Comparison of ENCODE assay signal across 17 cellular contexts in the genomic region with DNA sequence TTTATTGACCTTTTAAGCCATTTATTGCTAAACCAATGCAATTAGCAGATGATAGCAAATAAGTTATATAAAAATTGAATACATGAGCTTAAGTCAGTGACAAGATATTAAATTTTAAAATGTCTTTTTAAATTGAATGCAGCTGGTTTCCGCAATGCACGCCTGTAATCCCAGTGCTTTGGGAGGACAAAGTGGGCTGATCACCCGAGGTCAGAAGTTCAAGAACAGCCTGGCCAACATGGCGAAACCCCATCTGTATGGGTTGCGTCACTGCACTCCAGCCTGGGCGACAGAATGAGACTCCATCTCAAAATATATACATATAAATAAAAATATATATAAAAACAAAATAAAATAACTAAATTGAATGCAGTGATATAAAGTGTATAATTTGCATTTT.
"Had no signal": no experiment of that assay in that cellular context is flagged by ENCODE, and none has a peak within 500 bp of the region (broad histone marks: within the 10 kb centered on the region; RNA-seq: fewer than 3 reads in every experiment).

No MANE protein-coding gene starts in this region.

- H3K4me3 ChIP-seq: body of pancreas, sigmoid colon, suprapubic skin had no signal

- H3K4me3 Mint-ChIP-seq: dendritic cell treated with granulocyte-macrophage colony-stimulating factor and Interleukin-4, amounts not matched to agents 40 ng/mL and 50 ng/mL, for 4 days; type B pancreatic cell had no signal

- ATAC-seq: body of pancreas; effector memory CD8-positive, alpha-beta T cell; stimulated activated naive CD8-positive, alpha-beta T cell treated with anti-CD3 and anti-CD28 coated beads, Interleukin-15, Interleukin-2, amounts not matched to agents 100 U/mL and 50 U/mL, for 24 hours had no signal

- H3K27me3 Mint-ChIP-seq: dendritic cell treated with granulocyte-macrophage colony-stimulating factor and Interleukin-4, amounts not matched to agents 40 ng/mL and 50 ng/mL, for 4 days; effector memory CD8-positive, alpha-beta T cell; type B pancreatic cell had no signal

- H3K9me3 ChIP-seq: body of pancreas, sigmoid colon, suprapubic skin had no signal

- DNase-seq: activated CD4-positive, alpha-beta T cell treated with anti-CD3 and anti-CD28 coated beads for 48 hours; activated naive CD4-positive, alpha-beta T cell treated with anti-CD3 and anti-CD28 coated beads, Interleukin-2, amount 50 U/mL, for 16 hours; activated T-cell treated with anti-CD3 and anti-CD28 coated beads for 4 hours; amniotic stem cell; body of pancreas; cerebellar nuclear complex; effector memory CD8-positive, alpha-beta T cell; erythroblast; head of caudate nucleus; sigmoid colon; stimulated activated CD4-positive, alpha-beta T cell treated with anti-CD3 and anti-CD28 coated beads, Interleukin-2, amount 100 ng/mL, for 24 hours; stimulated activated naive CD8-positive, alpha-beta T cell treated with anti-CD3 and anti-CD28 coated beads, Interleukin-15, Interleukin-2, amounts not matched to agents 100 U/mL and 50 U/mL, for 24 hours; T1000 had no signal

- H3K4me1 ChIP-seq: body of pancreas had no signal

- H3K27me3 ChIP-seq: body of pancreas, sigmoid colon, suprapubic skin had no signal

- H3K27ac Mint-ChIP-seq: dendritic cell treated with granulocyte-macrophage colony-stimulating factor and Interleukin-4, amounts not matched to agents 40 ng/mL and 50 ng/mL, for 4 days; type B pancreatic cell had no signal

- H3K36me3 ChIP-seq: sigmoid colon, suprapubic skin had no signal

- H3K27ac ChIP-seq: body of pancreas, suprapubic skin, VCaP had no signal
